In the genomic region with DNA sequence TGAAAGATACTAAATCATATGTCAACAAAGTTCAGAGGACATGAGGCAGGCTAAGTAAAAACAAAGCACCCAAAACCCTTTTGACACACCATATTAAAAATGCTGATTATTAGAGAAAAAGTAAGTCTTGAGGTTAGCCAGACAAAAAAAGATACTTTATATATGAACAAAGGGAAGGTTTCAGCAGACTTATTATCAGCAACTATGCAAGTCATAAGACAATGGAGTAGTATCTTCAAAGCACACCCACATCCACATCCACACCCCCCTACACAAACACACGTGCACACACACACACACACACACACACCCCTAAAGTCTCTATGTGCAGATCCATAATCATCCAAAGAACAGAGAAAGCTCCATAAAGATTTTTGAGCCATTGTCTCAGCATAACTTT, we compare ENCODE assay signal across 8 cellular contexts.
"Had no signal": no experiment of that assay in that cellular context is flagged by ENCODE, and none has a peak within 500 bp of the region (broad histone marks: within the 10 kb centered on the region; RNA-seq: fewer than 3 reads in every experiment).

No MANE protein-coding gene starts in this region.

- H3K9ac ChIP-seq: KMS-11 had no signal

- H3K9me3 ChIP-seq: HAP-1 had no signal

- H3K36me3 ChIP-seq: HAP-1 had no signal

- H3K4me3 ChIP-seq: HAP-1 had no signal

- DNase-seq: GOT3, H7, HFFc6, Karpas-422, KBM-7 had no signal

- FAIRE-seq: HTR-8/SVneo had no signal

- H3K27ac ChIP-seq: KMS-11 had no signal

- H3K4me2 ChIP-seq: KMS-11 had no signal
